In genomic region chr22:23762866-23763578, GRCh38 we compare ENCODE assay signal across 10 cellular contexts. TPM values are rescaled to one million over a fixed set of nuclear protein-coding genes. Genes with fewer than 3 reads are reported as not detected.
A peak's percentile ranks its signal among the peaks of the same experiment; 100 is the strongest.
DNase-seq lines count a peak whose midpoint lies in the region; ATAC-seq and TF ChIP-seq lines count a peak whose summit lies in the region.
"Had no signal": no experiment of that assay in that cellular context is flagged by ENCODE, and none has a peak within 500 bp of the region (broad histone marks: within the 10 kb centered on the region; RNA-seq: fewer than 3 reads in every experiment).

TSS of gene C22orf15 (plus strand) at chr22:23762990. CDS start at chr22:23763307, 317 bp downstream.

- peak within 1 kb of the TSS; percentile 42 for H3K4me3 Mint-ChIP-seq in activated CD4-positive, alpha-beta memory T cell treated with anti-CD3 and anti-CD28 coated beads for 36 hours

- DNase-seq in Right ventricle myocardium inferior (ENCODE audit: missing footprints) (peak; percentile 37), cardiac septum (ENCODE audit: low spot score) (no peak), upper lobe of right lung (no peak)
- peak; percentile 25 for DNase-seq in activated CD4-positive, alpha-beta memory T cell treated with anti-CD3 and anti-CD28 coated beads for 36 hours

- intact Hi-C loops in Right ventricle myocardium inferior (cut with DNase I) (no loop called here), cardiac septum (cut with DNase I) (no loop called here), upper lobe of right lung (cut with DNase I) (no loop called here)
- intact Hi-C loops in activated CD4-positive, alpha-beta memory T cell treated with anti-CD3 and anti-CD28 coated beads for 36 hours (cut with micrococcal nuclease): loop anchor here (10.0 kb wide), 1 partner anchor 58 kb away; no protein-coding TSS in a partner anchor

- ATAC-seq in Right ventricle myocardium inferior: no peak
- ATAC-seq in upper lobe of right lung: no peak
- ATAC-seq in GM21526 (IDR thresholded peaks at IDR 0.05; ENCODE audit: low FRiP score, unreplicated experiment): no peak
- ATAC-seq in GM18520 (IDR thresholded peaks at IDR 0.05; ENCODE audit: unreplicated experiment): no peak
- ATAC-seq in GM19467 (IDR thresholded peaks at IDR 0.05; ENCODE audit: unreplicated experiment): no peak

- POLR2A ChIA-PET in activated CD4-positive, alpha-beta memory T cell treated with anti-CD3 and anti-CD28 coated beads for 36 hours (lab: Charles Lee): interaction anchor here (0.6 kb wide), 1 partner anchor 29 kb away, joined by 4 read pairs; no protein-coding TSS in a partner anchor

- peaks cover 10% of the 10 kb centered on the region; the same call in 1 of the 2 replicates for H3K4me1 ChIP-seq in iPS-20b (ENCODE audit: insufficient read depth, low read length)
- peaks cover 13% of the 10 kb centered on the region for H3K4me1 ChIP-seq in upper lobe of right lung

- peak within 1 kb of the TSS; percentile 52; the same call in 1 of the 2 replicates for H3K9ac ChIP-seq in iPS-20b (ENCODE audit: low read depth, low read length)

- no peak for TF ChIP-seq CTCF in upper lobe of right lung (IDR thresholded peaks at IDR 0.05)

- peak within 1 kb of the TSS; percentile 24 for H3K27ac Mint-ChIP-seq in activated CD4-positive, alpha-beta memory T cell treated with anti-CD3 and anti-CD28 coated beads for 36 hours

- H3K36me3 ChIP-seq in iPS-20b (ENCODE audit: insufficient read depth, low read depth, low read length): peaks cover 12% of the 10 kb centered on the region
- no peaks in the 10 kb centered on the region for H3K36me3 ChIP-seq in upper lobe of right lung

- H3K4me3 ChIP-seq in iPS-20b (ENCODE audit: low read length): peak within 1 kb of the TSS; percentile 37; the same call in 1 of the 2 replicates
- H3K4me3 ChIP-seq in upper lobe of right lung: peak within 1 kb of the TSS; percentile 28

- no peaks in the 10 kb centered on the region for H3K27me3 Mint-ChIP-seq in activated CD4-positive, alpha-beta memory T cell treated with anti-CD3 and anti-CD28 coated beads for 36 hours

- peaks cover 34% of the 10 kb centered on the region for H3K4me1 Mint-ChIP-seq in activated CD4-positive, alpha-beta memory T cell treated with anti-CD3 and anti-CD28 coated beads for 36 hours (ENCODE audit: low read depth)

- H3K9me3 ChIP-seq in iPS-20b (ENCODE audit: insufficient read depth, low read depth, low read length) (no peaks in the 10 kb centered on the region), upper lobe of right lung (no peaks in the 10 kb centered on the region)
- H3K9me3 ChIP-seq: heart right ventricle had no signal

- CTCF ChIA-PET in activated CD4-positive, alpha-beta memory T cell treated with anti-CD3 and anti-CD28 coated beads for 36 hours (lab: Charles Lee): no interaction called here

- H3K27ac ChIP-seq in iPS-20b (ENCODE audit: low read length) (no peak within 1 kb of the TSS), upper lobe of right lung (no peak within 1 kb of the TSS)
- H3K27ac ChIP-seq: HL-60 had no signal

- no peaks in the 10 kb centered on the region for H3K27me3 ChIP-seq in iPS-20b (ENCODE audit: insufficient read depth, low read length)
- H3K27me3 ChIP-seq in upper lobe of right lung: no peaks in the 10 kb centered on the region
- H3K27me3 ChIP-seq: heart right ventricle had no signal

- no peaks in the 10 kb centered on the region for H3K9me3 Mint-ChIP-seq in activated CD4-positive, alpha-beta memory T cell treated with anti-CD3 and anti-CD28 coated beads for 36 hours

- peaks cover 5% of the 10 kb centered on the region for H3K36me3 Mint-ChIP-seq in activated CD4-positive, alpha-beta memory T cell treated with anti-CD3 and anti-CD28 coated beads for 36 hours

RNA-seq across cellular contexts. Expression of gene C22orf15, which starts in this region (rescaled TPM):
- total RNA-seq in Right ventricle myocardium inferior: not detected
- not detected for total RNA-seq in cardiac septum
- total RNA-seq in activated CD4-positive, alpha-beta memory T cell treated with anti-CD3 and anti-CD28 coated beads for 36 hours: under 1 TPM; 0.31 to 0.90 TPM
- not detected for total RNA-seq in upper lobe of right lung
- total RNA-seq: heart right ventricle had no signal

Comparison
In these comparisons a context has a peak if more than half of its experiments do, and no peak if none do; other contexts are left out.
1. Peak in DNase-seq in Right ventricle myocardium inferior; RNA of the gene not detected or under 1 TPM.
2. Peak in DNase-seq in activated CD4-positive, alpha-beta memory T cell treated with anti-CD3 and anti-CD28 coated beads for 36 hours; RNA of the gene not detected or under 1 TPM.